In genomic region chr11:61812736-61813411, GRCh38 we compare ENCODE assay signal across 23 cellular contexts. TPM values are rescaled to one million over a fixed set of nuclear protein-coding genes. Genes with fewer than 3 reads are reported as not detected.
DNase-seq lines count a peak whose midpoint lies in the region; ATAC-seq, FAIRE-seq and TF ChIP-seq lines count a peak whose summit lies in the region.
"Had no signal": no experiment of that assay in that cellular context is flagged by ENCODE, and none has a peak within 500 bp of the region (broad histone marks: within the 10 kb centered on the region; RNA-seq: fewer than 3 reads in every experiment).

No MANE protein-coding gene starts in this region.

- no peak overlapping the region for H2BK15ac ChIP-seq in IMR-90 (ENCODE audit: low read depth, low read length)
- H2BK15ac ChIP-seq in H1 (ENCODE audit: low read length): no peak overlapping the region

- no peaks in the 10 kb centered on the region; the same call in 1 of the 2 replicates for H4K20me1 ChIP-seq in IMR-90 (ENCODE audit: insufficient read depth, low read length)
- H4K20me1 ChIP-seq in H1 (replicated peaks in 1 of 2; ENCODE audit: control insufficient read depth in 1 of 2, insufficient read depth in 2 of 2, low read length in 2 of 2): peaks cover 0 to 8% of the 10 kb centered on the region in 2 experiments

- H2BK120ac ChIP-seq in IMR-90 (ENCODE audit: low read depth, low read length) (no peak overlapping the region), H1 (replicated peaks; ENCODE audit: low read depth, low read length) (no peak overlapping the region), trophoblast cell (ENCODE audit: insufficient read depth, low read length, poor library complexity) (no peak overlapping the region)

- peaks cover 13% of the 10 kb centered on the region for H3K27me3 ChIP-seq in CD4-positive, alpha-beta T cell (ENCODE audit: control insufficient read depth, insufficient read depth, low read length)
- H3K27me3 ChIP-seq in IMR-90 (ENCODE audit: control insufficient read depth, insufficient read depth, low read length) (no peaks in the 10 kb centered on the region), H1 (replicated peaks in 1 of 4; ENCODE audit: control insufficient read depth in 3 of 4, extremely low read depth in 1 of 4, insufficient read depth in 3 of 4, low read length in 3 of 4) (no peaks in the 10 kb centered on the region), trophoblast cell (ENCODE audit: insufficient read depth, low read length) (no peaks in the 10 kb centered on the region), stomach (peaks cover 0 to 13% (median 0%) of the 10 kb centered on the region in 3 donors)

- H2AFZ ChIP-seq in IMR-90 (replicated peaks; ENCODE audit: low read length, poor library complexity) (no peak overlapping the region), H1 (ENCODE audit: low read length) (no peak overlapping the region), trophoblast cell (ENCODE audit: insufficient read depth, low read length, poor library complexity) (no peak overlapping the region)

- no peak overlapping the region for H4K8ac ChIP-seq in IMR-90 (ENCODE audit: low read depth in 2 of 2, low read length in 2 of 2)
- H4K8ac ChIP-seq in H1 (ENCODE audit: extremely low read depth, insufficient read depth, low read length): no peak overlapping the region
- no peak overlapping the region for H4K8ac ChIP-seq in trophoblast cell (ENCODE audit: low read depth, low read length)

- H3K4ac ChIP-seq in IMR-90 (ENCODE audit: low read depth, low read length): no peak overlapping the region
- H3K4ac ChIP-seq in H1 (replicated peaks; ENCODE audit: insufficient read length, low read depth, low read length): no peak overlapping the region
- no peak overlapping the region for H3K4ac ChIP-seq in trophoblast cell (ENCODE audit: low read depth, low read length)

- no peaks in the 10 kb centered on the region for H3K9me3 ChIP-seq in CD4-positive, alpha-beta T cell (ENCODE audit: control insufficient read depth, low read length)
- no peaks in the 10 kb centered on the region for H3K9me3 ChIP-seq in IMR-90 (ENCODE audit: control insufficient read depth, insufficient read depth, low read length)
- H3K9me3 ChIP-seq in H1 (ENCODE audit: insufficient read depth in 2 of 2, low read depth in 1 of 2, low read length in 1 of 2): peaks cover 0 to 2% of the 10 kb centered on the region in 2 experiments; a peak in 1 of 4 replicates
- H3K9me3 ChIP-seq in trophoblast cell (ENCODE audit: insufficient read depth, low read depth, low read length): no peaks in the 10 kb centered on the region
- no peaks in the 10 kb centered on the region for H3K9me3 ChIP-seq in stomach

- H3K18ac ChIP-seq in IMR-90 (ENCODE audit: low read depth, low read length) (no peak overlapping the region), H1 (ENCODE audit: extremely low read depth, low read length) (no peak overlapping the region), trophoblast cell (ENCODE audit: low read length) (no peak overlapping the region)

- CTCF ChIA-PET in CD4-positive, alpha-beta T cell (lab: Charles Lee): interaction anchor here (6.7 kb wide), 1 partner anchor 15 kb away, joined by 50 read pairs; no protein-coding TSS in a partner anchor
- CTCF ChIA-PET in IMR-90 (lab: Yijun Ruan, JAX) (no interaction called here), H1 (lab: Charles Lee; ENCODE audit: partially characterized antibody) (interaction anchor here (1.1 to 10.2 kb wide), 3 partner anchors 13 to 24 kb away, joined by 4 to 118 read pairs (median 6); partner anchors contain the start of gene FADS2)

- no peaks in the 10 kb centered on the region for H3K9me3 Mint-ChIP-seq in CD4-positive, alpha-beta T cell
- H3K9me3 Mint-ChIP-seq: CD4-positive, CD25-positive, alpha-beta regulatory T cell had no signal

- dilution Hi-C loops in IMR-90 (cut with HindIII; ENCODE audit: low sequenced_read_pairs, unreplicated experiment): no loop called here

- FAIRE-seq in H1 (lab: Jason Lieb, UNC): no peak
- FAIRE-seq: G401.6, HTR-8/SVneo had no signal

- H4K91ac ChIP-seq in IMR-90 (ENCODE audit: insufficient read depth, low read depth, low read length) (no peak overlapping the region), H1 (replicated peaks; ENCODE audit: insufficient read length, low read length) (no peak overlapping the region), trophoblast cell (ENCODE audit: low read depth, low read length) (no peak overlapping the region)

- H3K4me3 ChIP-seq in IMR-90 (ENCODE audit: insufficient read depth, low read depth, low read length) (no peak overlapping the region), H1 (ENCODE audit: extremely low read depth in 1 of 4, insufficient read depth in 2 of 4, low read depth in 3 of 4, low read length in 4 of 4) (no peak overlapping the region), trophoblast cell (ENCODE audit: low read depth, low read length) (no peak overlapping the region), stomach (no peak overlapping the region)

- H3K27me3 Mint-ChIP-seq in CD4-positive, alpha-beta T cell: peaks cover 52% of the 10 kb centered on the region

- H3K27ac Mint-ChIP-seq in CD4-positive, alpha-beta T cell: no peak overlapping the region
- H3K27ac Mint-ChIP-seq: CD4-positive, CD25-positive, alpha-beta regulatory T cell had no signal

- H3K36me3 Mint-ChIP-seq in CD4-positive, alpha-beta T cell (ENCODE audit: low read depth): no peaks in the 10 kb centered on the region

- TF ChIP-seq POLR2A in IMR-90 (IDR thresholded peaks at IDR 0.05; ENCODE audit: low read depth, low read length) (no peak), H1 (IDR thresholded peaks at IDR 0.05; ENCODE audit: control extremely low read depth in 1 of 2, low read depth in 2 of 2, low read length in 2 of 2) (no peak), stomach (IDR thresholded peaks at IDR 0.05) (no peak)

- H3K4me3 Mint-ChIP-seq in CD4-positive, alpha-beta T cell: peak overlapping the region; percentile 27

- H3K4me1 ChIP-seq in IMR-90 (ENCODE audit: control insufficient read depth, insufficient read depth, low read length): peaks cover 3% of the 10 kb centered on the region; the same call in 1 of the 2 replicates
- peaks cover 2 to 9% (median 4%) of the 10 kb centered on the region in 4 experiments; a peak in 5 of 7 replicates for H3K4me1 ChIP-seq in H1 (replicated peaks in 1 of 4; ENCODE audit: control insufficient read depth in 3 of 4, insufficient read depth in 4 of 4, low read length in 3 of 4)
- H3K4me1 ChIP-seq in trophoblast cell (ENCODE audit: control insufficient read depth in 1 of 2, insufficient read depth in 2 of 2, low read length in 2 of 2): peaks cover 0 to 7% of the 10 kb centered on the region in 2 experiments
- peaks cover 7 to 31% (median 25%) of the 10 kb centered on the region in 4 donors for H3K4me1 ChIP-seq in stomach

- H3K79me2 ChIP-seq in H1 (ENCODE audit: control insufficient read depth in 1 of 2, insufficient read depth in 2 of 2, low read length in 2 of 2): peaks cover 0 to 28% of the 10 kb centered on the region in 2 experiments; a peak in 2 of 4 replicates
- H3K79me2 ChIP-seq in trophoblast cell (ENCODE audit: control insufficient read depth, insufficient read depth, low read length, poor library complexity): peaks cover 11% of the 10 kb centered on the region

- H3K27ac ChIP-seq in CD4-positive, alpha-beta T cell (ENCODE audit: low read depth, low read length): no peak overlapping the region
- no peak overlapping the region for H3K27ac ChIP-seq in IMR-90 (ENCODE audit: insufficient read depth, low read length)
- 0 out of 2 replicates have a peak overlapping the region, but pooled peaks have one; percentile 22 for H3K27ac ChIP-seq in H1 (ENCODE audit: low read depth, low read length)
- no peak overlapping the region for H3K27ac ChIP-seq in trophoblast cell (ENCODE audit: low read depth, low read length)
- H3K27ac ChIP-seq in stomach: no peak overlapping the region
- H3K27ac ChIP-seq: KMS-11 had no signal

- no peak overlapping the region for H2AK9ac ChIP-seq in IMR-90 (replicated peaks; ENCODE audit: low read depth, low read length, poor library complexity)

- H4K12ac ChIP-seq in trophoblast cell (ENCODE audit: low read depth, low read length): no peak overlapping the region

- in situ Hi-C loops in IMR-90 (cut with MboI; ENCODE audit: low sequenced_read_pairs): no loop called here

- H4K5ac ChIP-seq in IMR-90 (ENCODE audit: low read depth, low read length) (no peak overlapping the region), H1 (ENCODE audit: insufficient read length, low read depth, low read length) (no peak overlapping the region)

- H3K4me2 ChIP-seq in IMR-90 (ENCODE audit: low read depth, low read length) (no peak overlapping the region), H1 (ENCODE audit: insufficient read depth in 1 of 2, low read depth in 2 of 2, low read length in 2 of 2) (no peak overlapping the region), trophoblast cell (ENCODE audit: low read length) (no peak overlapping the region)
- H3K4me2 ChIP-seq: KMS-11 had no signal

- H2BK5ac ChIP-seq in IMR-90 (ENCODE audit: low read depth, low read length, poor library complexity, severe bottlenecking) (no peak overlapping the region), H1 (ENCODE audit: low read depth, low read length) (no peak overlapping the region), trophoblast cell (ENCODE audit: low read depth, low read length, poor library complexity) (no peak overlapping the region)

- H2BK12ac ChIP-seq in H1 (ENCODE audit: low read depth, low read length) (no peak overlapping the region), trophoblast cell (ENCODE audit: low read length) (no peak overlapping the region)

- TF ChIP-seq RAD21 in IMR-90 (IDR thresholded peaks at IDR 0.05; ENCODE audit: low read length) (no peak), H1 (IDR thresholded peaks at IDR 0.05 in 1 of 2, conservative IDR thresholded peaks at IDR 0.05 in 1 of 2; ENCODE audit: low read depth in 2 of 2, low read length in 2 of 2) (no peak)

- H3K36me3 ChIP-seq in IMR-90 (ENCODE audit: control insufficient read depth, insufficient read depth, low read length) (peaks cover 42% of the 10 kb centered on the region), H1 (ENCODE audit: control insufficient read depth in 2 of 4, insufficient read depth in 4 of 4, low read length in 3 of 4) (peaks cover 33 to 62% (median 50%) of the 10 kb centered on the region in 4 experiments), trophoblast cell (ENCODE audit: control insufficient read depth in 1 of 2, insufficient read depth in 2 of 2, low read length in 2 of 2) (peaks cover 47 to 60% of the 10 kb centered on the region in 2 experiments), stomach (peaks cover 17 to 55% (median 41%) of the 10 kb centered on the region in 4 donors)

- H3K14ac ChIP-seq in IMR-90 (replicated peaks; ENCODE audit: low read depth, low read length) (no peak overlapping the region), H1 (ENCODE audit: insufficient read length) (no peak overlapping the region), trophoblast cell (ENCODE audit: low read length) (no peak overlapping the region)

- no peak overlapping the region for H3K56ac ChIP-seq in IMR-90 (ENCODE audit: extremely low read depth, insufficient read depth, low read length)
- no peak overlapping the region for H3K56ac ChIP-seq in H1 (replicated peaks; ENCODE audit: insufficient read length, low read depth, low read length)

- peaks cover 7% of the 10 kb centered on the region; the same call in 1 of the 2 replicates for H3K23me2 ChIP-seq in H1 (ENCODE audit: low read depth, low read length)

- H2AK5ac ChIP-seq in IMR-90 (ENCODE audit: low read depth, low read length): no peak overlapping the region
- H2AK5ac ChIP-seq in H1 (ENCODE audit: low read depth, low read length): no peak overlapping the region
- no peak overlapping the region for H2AK5ac ChIP-seq in trophoblast cell (ENCODE audit: low read length)

- H2BK20ac ChIP-seq in IMR-90 (ENCODE audit: low read depth, low read length) (no peak overlapping the region), H1 (ENCODE audit: low read length) (no peak overlapping the region)

- H3K9ac ChIP-seq in IMR-90 (ENCODE audit: low read depth, low read length) (no peak overlapping the region), H1 (replicated peaks in 1 of 4; ENCODE audit: extremely low read depth in 1 of 4, low read depth in 3 of 4, low read length in 3 of 4) (no peak overlapping the region), trophoblast cell (ENCODE audit: low read length) (no peak overlapping the region)
- H3K9ac ChIP-seq: KMS-11 had no signal

- H3K23ac ChIP-seq in IMR-90 (ENCODE audit: low read depth, low read length) (no peak overlapping the region), H1 (ENCODE audit: insufficient read length) (no peak overlapping the region), trophoblast cell (ENCODE audit: low read length) (no peak overlapping the region)

- BruUV-seq in IMR-90 (replicated peaks; lab: Mats Ljungman, UMichigan): no TSS peak

- TF ChIP-seq EP300 in H1 (IDR thresholded peaks at IDR 0.05; ENCODE audit: borderline replicate concordance in 1 of 2, low read depth in 2 of 2, low read length in 2 of 2) (no peak), stomach (IDR thresholded peaks at IDR 0.05) (no peak)

- POLR2A ChIA-PET in CD4-positive, alpha-beta T cell (lab: Charles Lee): no interaction called here
- POLR2A ChIA-PET in IMR-90 (lab: Charles Lee; ENCODE audit: unreplicated experiment) (no interaction called here), H1 (lab: Charles Lee; ENCODE audit: partially characterized antibody) (interaction anchor here (1.6 to 16.2 kb wide), 5 partner anchors 15 to 49 kb away, joined by 3 to 354 read pairs (median 3); partner anchors contain the start of genes FADS2, FEN1 and TMEM258)

- no peak for ATAC-seq in CD4-positive, alpha-beta T cell (ENCODE audit: poor library complexity)
- ATAC-seq in IMR-90 (ENCODE audit: low read depth) (no peak), GM18870 (IDR thresholded peaks at IDR 0.05; ENCODE audit: unreplicated experiment) (no peak)

- no peak for DNase-seq in CD4-positive, alpha-beta T cell
- DNase-seq in IMR-90: no peak
- no peak for DNase-seq in H1 (ENCODE audit: low read depth in 1 of 2, low spot score in 2 of 2)
- DNase-seq in trophoblast cell: peak; percentile 58 to 77
- DNase-seq in NCI-H345 treated with DMSO at 0.1 percent for 48 hours (lab: John Stamatoyannopoulos, UW; ENCODE audit: unreplicated experiment): no peak
- no peak for DNase-seq in cerebellar cortex (ENCODE audit: low spot score)
- DNase-seq in stomach: no peak
- DNase-seq: ACHN; CD4-positive, CD25-positive, alpha-beta regulatory T cell; DMS53; NCI-H1092; NCI-H1417 treated with DMSO at 0.1 percent for 48 hours; NCI-H1694 treated with DMSO at 0.1 percent for 48 hours; NCI-H2081; NCI-H2227 treated with DMSO at 0.1 percent for 48 hours; NCI-H510A; NCI-H69; RPMI8226; SHP77 had no signal

- H3K79me1 ChIP-seq in IMR-90 (ENCODE audit: low read depth in 1 of 2, low read length in 2 of 2) (peaks cover 7 to 40% of the 10 kb centered on the region in 2 experiments; a peak in 3 of 4 replicates), H1 (ENCODE audit: low read depth, low read length) (peaks cover 6% of the 10 kb centered on the region), trophoblast cell (ENCODE audit: low read length) (peaks cover 26% of the 10 kb centered on the region)

- peaks cover 14% of the 10 kb centered on the region for H3K9me1 ChIP-seq in IMR-90 (ENCODE audit: insufficient read depth, low read length)

- no peak for TF ChIP-seq CTCF in CD4-positive, alpha-beta T cell (IDR thresholded peaks at IDR 0.05)
- TF ChIP-seq CTCF in IMR-90 (conservative IDR thresholded peaks at IDR 0.05; ENCODE audit: low read depth, low read length): no peak
- TF ChIP-seq CTCF in H1 (IDR thresholded peaks at IDR 0.05; ENCODE audit: control extremely low read depth in 1 of 3, insufficient read depth in 1 of 3, low read depth in 1 of 3, low read length in 3 of 3): no peak
- TF ChIP-seq CTCF in stomach (IDR thresholded peaks at IDR 0.05): no peak

- WGBS in IMR-90 (ENCODE audit: extremely low coverage in 2 of 2, insufficient read length in 1 of 2), 2 experiments: 93% methylated on average over 3 of the region's 4 CpGs; no CpG with 5 or more reads in 1 of the 2 experiments
- 95% methylated on average over 4 of the region's 4 CpGs; no CpG with 5 or more reads in 1 of the 2 experiments for WGBS in H1 (ENCODE audit: extremely low coverage in 1 of 2, insufficient coverage in 1 of 2, insufficient read length in 1 of 2, insufficient replicate concordance in 2 of 2, low coverage in 1 of 2, low lambda C conversion rate in 2 of 2, missing lambda C conversion rate in 1 of 2), 2 experiments
- WGBS in trophoblast cell (ENCODE audit: extremely low coverage, insufficient coverage, insufficient read length): no CpG with 5 or more reads among the region's 4 CpGs
- WGBS in stomach, 5 donors: 82 to 95% (median 92%) methylated on average over 4 of the region's 4 CpGs

- peaks cover 13% of the 10 kb centered on the region for H3K4me1 Mint-ChIP-seq in CD4-positive, alpha-beta T cell (ENCODE audit: low read depth)

- intact Hi-C loops in CD4-positive, alpha-beta T cell (cut with DNase I, micrococcal nuclease): no loop called here
- intact Hi-C loops in IMR-90 (cut with micrococcal nuclease) (no loop called here), stomach (cut with DNase I; ENCODE audit: low total_unique reads) (loop anchor here (10.0 kb wide), 1 partner anchor 142 kb away; the partner anchor contains the start of gene BEST1)

RNA-seq across cellular contexts. Expression of gene FADS1, which starts 3.9 kb away (rescaled TPM):
- under 1 TPM; 0.56 to 0.77 TPM for total RNA-seq in CD4-positive, alpha-beta T cell
- total RNA-seq in IMR-90 (2012; rRNA removed): 16.3 and 16.9 TPM in 2 replicates
- polyA plus RNA-seq in IMR-90 (2012; rRNA removed): 17.6 and 18.4 TPM in 2 replicates
- polyA plus RNA-seq in IMR-90 (2012; cell fraction: cytosol; rRNA removed): 15.8 and 19.2 TPM in 2 replicates
- polyA plus RNA-seq in IMR-90 (2012; cell fraction: nucleus; rRNA removed; ENCODE audit: low replicate concordance): 29.9 and 31.1 TPM in 2 replicates
- 115 and 116 TPM in 2 replicates for total RNA-seq in H1 (2021; fragmentation: NEBNext Ultra II Directional; extraction: Animal tissue kit (Norgen Biotek cat#: 25700))
- 141 and 160 TPM in 2 replicates for polyA plus RNA-seq in H1 (2011; rRNA removed)
- 127 TPM for polyA plus RNA-seq in H1 (2011; cell fraction: cytosol; rRNA removed)
- 141 TPM for polyA plus RNA-seq in H1 (2011; cell fraction: nucleus; rRNA removed)
- polyA plus RNA-seq in H1 (2012, experiment 1 of 2): 83.3 to 97.8 TPM (median 90.8 TPM) in 4 replicates
- 40.1 TPM for polyA plus RNA-seq in H1 (2012, experiment 2 of 2)
- polyA plus RNA-seq in H1 (2013, experiment 1 of 2): 153 TPM
- 174 TPM for polyA plus RNA-seq in H1 (2013, experiment 2 of 2)
- 251 and 278 TPM in 2 replicates for polyA minus RNA-seq in H1 (2011; rRNA and poly(A)+ RNA removed)
- 150 TPM for polyA minus RNA-seq in H1 (2011; cell fraction: cytosol; rRNA and poly(A)+ RNA removed)
- polyA minus RNA-seq in H1 (2011; cell fraction: nucleus; rRNA and poly(A)+ RNA removed): 146 TPM
- polyA plus RNA-seq in trophoblast cell (2013): 83.8 and 84.0 TPM in 2 replicates
- total RNA-seq in stomach: 10 to 100 TPM in 4 of 5 donors, not detected in 1; 11.7 to 56.5 (median 17.3) TPM
- 1 to 10 TPM; 1.8 to 6.4 (median 4.1) TPM for polyA plus RNA-seq in stomach

RNA-seq across cellular contexts. Expression of gene FADS2, which starts 15.2 kb away (rescaled TPM):
- under 1 TPM; 0.08 to 0.33 TPM for total RNA-seq in CD4-positive, alpha-beta T cell
- total RNA-seq in IMR-90 (2012; rRNA removed) (31.9 and 33.3 TPM in 2 replicates), stomach (10 to 100 TPM in 3 of 5 donors, 1 to 10 TPM in 1, not detected in 1; 9.6 to 15.2 (median 14.0) TPM)
- polyA plus RNA-seq in IMR-90 (2012; rRNA removed) (88.4 and 98.4 TPM in 2 replicates), H1 (2011; rRNA removed) (635 and 701 TPM in 2 replicates), stomach (10 to 100 TPM in 1 of 3 donors, 1 to 10 TPM in 2; 3.5 to 17.1 (median 6.4) TPM)
- 45.4 and 87.9 TPM in 2 replicates for polyA plus RNA-seq in IMR-90 (2012; cell fraction: cytosol; rRNA removed)
- 69.4 and 94.9 TPM in 2 replicates for polyA plus RNA-seq in IMR-90 (2012; cell fraction: nucleus; rRNA removed; ENCODE audit: low replicate concordance)
- 499 and 526 TPM in 2 replicates for total RNA-seq in H1 (2021; fragmentation: NEBNext Ultra II Directional; extraction: Animal tissue kit (Norgen Biotek cat#: 25700))
- 497 TPM for polyA plus RNA-seq in H1 (2011; cell fraction: cytosol; rRNA removed)
- 671 TPM for polyA plus RNA-seq in H1 (2011; cell fraction: nucleus; rRNA removed)
- 387 to 431 TPM (median 414 TPM) in 4 replicates for polyA plus RNA-seq in H1 (2012, experiment 1 of 2)
- 532 TPM for polyA plus RNA-seq in H1 (2012, experiment 2 of 2)
- 1,100 TPM for polyA plus RNA-seq in H1 (2013, experiment 1 of 2)
- polyA plus RNA-seq in H1 (2013, experiment 2 of 2): 1,238 TPM
- polyA minus RNA-seq in H1 (2011; rRNA and poly(A)+ RNA removed): 977 and 989 TPM in 2 replicates
- 321 TPM for polyA minus RNA-seq in H1 (2011; cell fraction: cytosol; rRNA and poly(A)+ RNA removed)
- polyA minus RNA-seq in H1 (2011; cell fraction: nucleus; rRNA and poly(A)+ RNA removed): 205 TPM
- polyA plus RNA-seq in trophoblast cell (2013): 538 and 565 TPM in 2 replicates

RNA-seq across cellular contexts. Expression of gene FEN1, which starts 20.2 kb away (rescaled TPM):
- total RNA-seq in CD4-positive, alpha-beta T cell: 1 to 10 TPM; 7.5 to 9.1 TPM
- 41.9 and 43.9 TPM in 2 replicates for total RNA-seq in IMR-90 (2012; rRNA removed)
- 21.3 and 23.0 TPM in 2 replicates for polyA plus RNA-seq in IMR-90 (2012; rRNA removed)
- 15.5 and 18.0 TPM in 2 replicates for polyA plus RNA-seq in IMR-90 (2012; cell fraction: cytosol; rRNA removed)
- 6.4 and 7.0 TPM in 2 replicates for polyA plus RNA-seq in IMR-90 (2012; cell fraction: nucleus; rRNA removed; ENCODE audit: low replicate concordance)
- 84.5 and 86.1 TPM in 2 replicates for total RNA-seq in H1 (2021; fragmentation: NEBNext Ultra II Directional; extraction: Animal tissue kit (Norgen Biotek cat#: 25700))
- polyA plus RNA-seq in H1 (2011; rRNA removed): 52.6 and 52.9 TPM in 2 replicates
- polyA plus RNA-seq in H1 (2011; cell fraction: cytosol; rRNA removed): 75.9 TPM
- 39.1 TPM for polyA plus RNA-seq in H1 (2011; cell fraction: nucleus; rRNA removed)
- polyA plus RNA-seq in H1 (2012, experiment 1 of 2): 91.9 to 107 TPM (median 97.9 TPM) in 4 replicates
- 35.6 TPM for polyA plus RNA-seq in H1 (2012, experiment 2 of 2)
- 52.4 TPM for polyA plus RNA-seq in H1 (2013, experiment 1 of 2)
- 55.2 TPM for polyA plus RNA-seq in H1 (2013, experiment 2 of 2)
- polyA minus RNA-seq in H1 (2011; rRNA and poly(A)+ RNA removed): 74.7 and 76.2 TPM in 2 replicates
- 43.7 TPM for polyA minus RNA-seq in H1 (2011; cell fraction: cytosol; rRNA and poly(A)+ RNA removed)
- 41.1 TPM for polyA minus RNA-seq in H1 (2011; cell fraction: nucleus; rRNA and poly(A)+ RNA removed)
- 53.9 and 58.2 TPM in 2 replicates for polyA plus RNA-seq in trophoblast cell (2013)
- 10 to 100 TPM in 2 of 5 donors, 1 to 10 TPM in 2, not detected in 1; 4.2 to 24.6 (median 10.4) TPM for total RNA-seq in stomach
- polyA plus RNA-seq in stomach: 10 to 100 TPM in 1 of 3 donors, 1 to 10 TPM in 2; 5.0 to 14.3 (median 10.0) TPM

RNA-seq across cellular contexts. Expression of gene TMEM258, which starts 20.5 kb away (rescaled TPM):
- total RNA-seq in CD4-positive, alpha-beta T cell: 10 to 100 TPM; 55.2 to 56.0 TPM
- total RNA-seq in IMR-90 (2012; rRNA removed): 70.0 and 107 TPM in 2 replicates
- polyA plus RNA-seq in IMR-90 (2012; rRNA removed): 280 and 290 TPM in 2 replicates
- 196 and 200 TPM in 2 replicates for polyA plus RNA-seq in IMR-90 (2012; cell fraction: cytosol; rRNA removed)
- polyA plus RNA-seq in IMR-90 (2012; cell fraction: nucleus; rRNA removed; ENCODE audit: low replicate concordance): 40.4 and 104 TPM in 2 replicates
- total RNA-seq in H1 (2021; fragmentation: NEBNext Ultra II Directional; extraction: Animal tissue kit (Norgen Biotek cat#: 25700)): 186 and 191 TPM in 2 replicates
- polyA plus RNA-seq in H1 (2011; rRNA removed): 622 and 759 TPM in 2 replicates
- polyA plus RNA-seq in H1 (2011; cell fraction: cytosol; rRNA removed): 508 TPM
- polyA plus RNA-seq in H1 (2011; cell fraction: nucleus; rRNA removed): 357 TPM
- polyA plus RNA-seq in H1 (2012, experiment 1 of 2): 367 to 567 TPM (median 473 TPM) in 4 replicates
- polyA plus RNA-seq in H1 (2012, experiment 2 of 2): 392 TPM
- polyA plus RNA-seq in H1 (2013, experiment 1 of 2): 338 TPM
- polyA plus RNA-seq in H1 (2013, experiment 2 of 2): 352 TPM
- 163 and 184 TPM in 2 replicates for polyA minus RNA-seq in H1 (2011; rRNA and poly(A)+ RNA removed)
- 130 TPM for polyA minus RNA-seq in H1 (2011; cell fraction: cytosol; rRNA and poly(A)+ RNA removed)
- polyA minus RNA-seq in H1 (2011; cell fraction: nucleus; rRNA and poly(A)+ RNA removed): 123 TPM
- 246 and 256 TPM in 2 replicates for polyA plus RNA-seq in trophoblast cell (2013)
- 10 to 100 TPM in 4 of 5 donors, not detected in 1; 24.1 to 50.3 (median 42.8) TPM for total RNA-seq in stomach
- 100 to 1,000 TPM; 184 to 274 (median 210) TPM for polyA plus RNA-seq in stomach

Comparison
In these comparisons a context has a peak if more than half of its experiments do, and no peak if none do; other contexts are left out.
1. DNase-seq: peak in trophoblast cell (2 of 2); none in CD4-positive, alpha-beta T cell (0 of 10), IMR-90 (single experiment), H1 (0 of 2), NCI-H345 treated with DMSO at 0.1 percent for 48 hours (single experiment), cerebellar cortex (single experiment) and stomach (single experiment).
2. RNA of gene FADS2, which starts 15.2 kb away (total RNA-seq): 499 to 526 TPM in H1; 31.9 to 33.3 TPM in IMR-90, 9.6 to 15.2 TPM in stomach and 0.08 to 0.33 TPM in CD4-positive, alpha-beta T cell; every median in the first group is over 10 times any median in the second.